25 cellular contexts compared by ENCODE assay signal in genomic region chr4:142383800-142384470, GRCh38.
A peak's percentile ranks its signal among the peaks of the same experiment; 100 is the strongest.
DNase-seq lines count a peak whose midpoint lies in the region; ATAC-seq, FAIRE-seq and TF ChIP-seq lines count a peak whose summit lies in the region.
"Had no signal": no experiment of that assay in that cellular context is flagged by ENCODE, and none has a peak within 500 bp of the region (broad histone marks: within the 10 kb centered on the region; RNA-seq: fewer than 3 reads in every experiment).

No MANE protein-coding gene starts in this region.

- POLR2A ChIA-PET in GM12878 (lab: Charles Lee) = interaction anchor here (0.6 to 1.7 kb wide), 3 partner anchors 12 to 154 kb away, joined by 4 read pairs; no protein-coding TSS in a partner anchor
- POLR2A ChIA-PET in HEK293T (lab: Yijun Ruan, JAX) = no interaction called here

- no peaks in the 10 kb centered on the region for H3K27me3 ChIP-seq in GM12878 (replicated peaks in 1 of 2; ENCODE audit: control insufficient read depth in 2 of 2, insufficient read depth in 2 of 2, low read length in 1 of 2)
- H3K27me3 ChIP-seq: suprapubic skin, uterus had no signal

- peak in 1 of 2 donors; percentile 26 for ATAC-seq in activated T-cell treated with anti-CD3 and anti-CD28 coated beads, Interleukin-2, amount 50 U/mL, for 72 hours (replicated peaks in 1 of 2)
- peak; percentile 25 for ATAC-seq in GM12878
- ATAC-seq: K562; lower lobe of right lung; stimulated activated memory B cell treated with anti-CD40 and anti-IgM and Interleukin-4, amounts not matched to agents 10 μg/mL and 1 μg/mL and 100 μg/mL, for 72 hours had no signal

- H2AFZ ChIP-seq in GM12878 (ENCODE audit: control insufficient read depth, low read depth, low read length) = no peak overlapping the region

- TF ChIP-seq RAD21 in Ishikawa (IDR thresholded peaks at IDR 0.05; ENCODE audit: low read depth) = no peak
- no peak for TF ChIP-seq RAD21 in GM12878 (IDR thresholded peaks at IDR 0.05; ENCODE audit: insufficient read depth, low read depth, low read length)

- intact Hi-C loops in GM12878 (cut with micrococcal nuclease; ENCODE audit: unreplicated experiment) = no loop called here

- no peak for TF ChIP-seq POLR2A in GM12878 (IDR thresholded peaks at IDR 0.05; ENCODE audit: low read depth, low read length)

- H3K4me1 Mint-ChIP-seq in activated T-cell treated with anti-CD3 and anti-CD28 coated beads, Interleukin-2, amount 50 U/mL, for 72 hours (ENCODE audit: low read depth) = peaks cover 70% of the 10 kb centered on the region
- H3K4me1 Mint-ChIP-seq: stimulated activated memory B cell treated with anti-CD40 and anti-IgM and Interleukin-4, amounts not matched to agents 10 μg/mL and 1 μg/mL and 100 μg/mL, for 72 hours had no signal

- no peaks in the 10 kb centered on the region for H4K20me1 ChIP-seq in GM12878 (ENCODE audit: control insufficient read depth, insufficient read depth)

- peak overlapping the region in 1 of 2 donors; percentile 78 for H3K4me3 Mint-ChIP-seq in activated T-cell treated with anti-CD3 and anti-CD28 coated beads, Interleukin-2, amount 50 U/mL, for 72 hours
- H3K4me3 Mint-ChIP-seq: stimulated activated memory B cell treated with anti-CD40 and anti-IgM and Interleukin-4, amounts not matched to agents 10 μg/mL and 1 μg/mL and 100 μg/mL, for 72 hours had no signal

- no peaks in the 10 kb centered on the region for H3K4me1 ChIP-seq in GM12878 (ENCODE audit: control insufficient read depth, insufficient read depth, low read length)
- H3K4me1 ChIP-seq: lower lobe of right lung, psoas muscle, uterus had no signal

- 36% methylated on average over 4 of the region's 4 CpGs for WGBS in GM12878 (ENCODE audit: insufficient coverage, insufficient replicate concordance, low lambda C conversion rate, missing lambda C conversion rate)

- RAD21 ChIA-PET in GM12878 (lab: Charles Lee; ENCODE audit: unreplicated experiment) = interaction anchor here (0.9 to 1.7 kb wide), 7 partner anchors 8 to 23 kb away, joined by 3 to 8 read pairs (median 4); no protein-coding TSS in a partner anchor

- peaks cover 3 to 20% of the 10 kb centered on the region in 2 donors for H3K36me3 Mint-ChIP-seq in activated T-cell treated with anti-CD3 and anti-CD28 coated beads, Interleukin-2, amount 50 U/mL, for 72 hours (ENCODE audit: insufficient read depth in 2 of 2)
- H3K36me3 Mint-ChIP-seq: stimulated activated memory B cell treated with anti-CD40 and anti-IgM and Interleukin-4, amounts not matched to agents 10 μg/mL and 1 μg/mL and 100 μg/mL, for 72 hours had no signal

- H3K4me2 ChIP-seq in GM12878 (ENCODE audit: control insufficient read depth, insufficient read depth) = no peak overlapping the region

- H3K9me3 Mint-ChIP-seq in activated T-cell treated with anti-CD3 and anti-CD28 coated beads, Interleukin-2, amount 50 U/mL, for 72 hours = no peaks in the 10 kb centered on the region
- H3K9me3 Mint-ChIP-seq: stimulated activated memory B cell treated with anti-CD40 and anti-IgM and Interleukin-4, amounts not matched to agents 10 μg/mL and 1 μg/mL and 100 μg/mL, for 72 hours had no signal

- H3K4me3 ChIP-seq in GM12878 = no peak overlapping the region
- H3K4me3 ChIP-seq: K562, lower lobe of right lung, psoas muscle, skin epidermis, suprapubic skin, uterus had no signal

- H3K9ac ChIP-seq in GM12878 (ENCODE audit: control insufficient read depth, insufficient read depth, low read length) = no peak overlapping the region

- no peaks in the 10 kb centered on the region for H3K9me3 ChIP-seq in GM12878 (replicated peaks; ENCODE audit: control insufficient read depth, insufficient read depth, low read length)
- H3K9me3 ChIP-seq: lower lobe of right lung, psoas muscle, suprapubic skin, uterus had no signal

- CTCF ChIA-PET in GM12878 (lab: Yijun Ruan, JAX) = interaction anchor here (0.7 to 2.2 kb wide), 9 partner anchors 11 to 257 kb away, joined by 3 to 14 read pairs (median 4); no protein-coding TSS in a partner anchor
- CTCF ChIA-PET in HEK293T (lab: Yijun Ruan, JAX) = no interaction called here

- H3K36me3 ChIP-seq in GM12878 (ENCODE audit: control insufficient read depth in 2 of 2, insufficient read depth in 2 of 2, low read length in 1 of 2) = no peaks in the 10 kb centered on the region
- H3K36me3 ChIP-seq: lower lobe of right lung, suprapubic skin, uterus had no signal

- TF ChIP-seq EP300 in Ishikawa (IDR thresholded peaks at IDR 0.05; ENCODE audit: borderline replicate concordance) (peak; percentile 62; the same call in 1 of the 2 replicates), GM12878 (IDR thresholded peaks at IDR 0.05; ENCODE audit: borderline replicate concordance in 1 of 2, control insufficient read depth in 1 of 2, low read depth in 2 of 2, low read length in 2 of 2) (no peak)

- no peak for FAIRE-seq in GM12878 (lab: Jason Lieb, UNC)
- FAIRE-seq: H54, islet of Langerhans, K562 had no signal

- H3K27ac ChIP-seq in GM12878 (ENCODE audit: control insufficient read depth, insufficient read depth) = no peak overlapping the region
- H3K27ac ChIP-seq: lower lobe of right lung, psoas muscle, skin epidermis, suprapubic skin, uterus had no signal

- no peak for TF ChIP-seq CTCF in GM12878 (IDR thresholded peaks at IDR 0.05 in 2 of 3, conservative IDR thresholded peaks at IDR 0.05 in 1 of 3; ENCODE audit: control insufficient read depth in 2 of 3, extremely low read depth in 1 of 3, insufficient read depth in 1 of 3, low read depth in 3 of 3, low read length in 3 of 3)

- no TSS peak for BruUV-seq in GM12878 (replicated peaks; lab: Mats Ljungman, UMichigan)

- SMC1A ChIA-PET in GM12878 (lab: Charles Lee; ENCODE audit: uncharacterized antibody, unreplicated experiment) = interaction anchor here (0.6 to 2.0 kb wide), 18 partner anchors 8 to 186 kb away, joined by 3 to 18 read pairs (median 4); no protein-coding TSS in a partner anchor

- no peaks in the 10 kb centered on the region for H3K27me3 Mint-ChIP-seq in activated T-cell treated with anti-CD3 and anti-CD28 coated beads, Interleukin-2, amount 50 U/mL, for 72 hours (ENCODE audit: low read depth)
- H3K27me3 Mint-ChIP-seq: stimulated activated memory B cell treated with anti-CD40 and anti-IgM and Interleukin-4, amounts not matched to agents 10 μg/mL and 1 μg/mL and 100 μg/mL, for 72 hours had no signal

- no peaks in the 10 kb centered on the region for H3K79me2 ChIP-seq in GM12878 (ENCODE audit: control insufficient read depth, insufficient read depth, low read length)

- no peak for DNase-seq in activated T-cell treated with anti-CD3 and anti-CD28 coated beads, Interleukin-2, amount 50 U/mL, for 72 hours
- no peak for DNase-seq in activated T-cell treated with anti-CD3 and anti-CD28 coated beads for 4 hours
- DNase-seq in GM12878 (ENCODE audit: low read depth, low spot score) = no peak
- DNase-seq in renal cortical epithelial cell (ENCODE audit: low read depth) = peak; percentile 87
- DNase-seq in HEK293T (ENCODE audit: extremely low spot score) = no peak
- no peak for DNase-seq in stimulated activated CD4-positive, alpha-beta T cell treated with anti-CD3 and anti-CD28 coated beads, Interleukin-12 subunit alpha, Interleukin-12 subunit beta, amount 100 ng/mL, for 4 hours
- no peak for DNase-seq in mucosa of gallbladder (ENCODE audit: low spot score)
- DNase-seq: central memory CD4-positive, alpha-beta T cell; DMS153; erythroblast; foreskin melanocyte; GDM1; lower lobe of right lung; NCI-H187; NCI-H69; psoas muscle; stimulated activated CD4-positive, alpha-beta T cell treated with anti-CD3 and anti-CD28 coated beads, Interleukin-2, amount 100 ng/mL, for 24 hours; uterus had no signal

- peak overlapping the region; percentile 85 for H3K27ac Mint-ChIP-seq in activated T-cell treated with anti-CD3 and anti-CD28 coated beads, Interleukin-2, amount 50 U/mL, for 72 hours
- H3K27ac Mint-ChIP-seq: stimulated activated memory B cell treated with anti-CD40 and anti-IgM and Interleukin-4, amounts not matched to agents 10 μg/mL and 1 μg/mL and 100 μg/mL, for 72 hours had no signal

- in situ Hi-C loops in GM12878 (cut with MboI) = no loop called here

TF ChIP-seq in Ishikawa, 13 proteins besides CTCF, POLR2A, EP300 and RAD21 (continues in another document):
- no peak for TF ChIP-seq YY1 (IDR thresholded peaks at IDR 0.05; ENCODE audit: low read depth)
- no peak for TF ChIP-seq TEAD4 (IDR thresholded peaks at IDR 0.05)
- peak; percentile 78; the same call in 1 of the 2 replicates for TF ChIP-seq CEBPB (IDR thresholded peaks at IDR 0.05)
- TF ChIP-seq, protein P1, sequence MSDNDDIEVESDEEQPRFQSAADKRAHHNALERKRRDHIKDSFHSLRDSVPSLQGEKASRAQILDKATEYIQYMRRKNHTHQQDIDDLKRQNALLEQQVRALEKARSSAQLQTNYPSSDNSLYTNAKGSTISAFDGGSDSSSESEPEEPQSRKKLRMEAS (IDR thresholded peaks at IDR 0.05) = no peak
- peak; percentile 39; the same call in 1 of the 2 replicates for TF ChIP-seq TCF12 (IDR thresholded peaks at IDR 0.05; ENCODE audit: low read depth)
- TF ChIP-seq CREB1 (IDR thresholded peaks at IDR 0.05; ENCODE audit: low read depth) = no peak

TF ChIP-seq in GM12878, 131 proteins besides CTCF, POLR2A, EP300 and RAD21:
- TF ChIP-seq NR2C2 (IDR thresholded peaks at IDR 0.05; ENCODE audit: borderline replicate concordance, control insufficient read depth, insufficient read length, low read depth) (no peak), CREB1 (IDR thresholded peaks at IDR 0.05; ENCODE audit: low read depth) (no peak), RFX5 (IDR thresholded peaks at IDR 0.05; ENCODE audit: low read depth, low read length) (no peak)
- TF ChIP-seq, protein P2, sequence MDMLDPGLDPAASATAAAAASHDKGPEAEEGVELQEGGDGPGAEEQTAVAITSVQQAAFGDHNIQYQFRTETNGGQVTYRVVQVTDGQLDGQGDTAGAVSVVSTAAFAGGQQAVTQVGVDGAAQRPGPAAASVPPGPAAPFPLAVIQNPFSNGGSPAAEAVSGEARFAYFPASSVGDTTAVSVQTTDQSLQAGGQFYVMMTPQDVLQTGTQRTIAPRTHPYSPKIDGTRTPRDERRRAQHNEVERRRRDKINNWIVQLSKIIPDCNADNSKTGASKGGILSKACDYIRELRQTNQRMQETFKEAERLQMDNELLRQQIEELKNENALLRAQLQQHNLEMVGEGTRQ (IDR thresholded peaks at IDR 0.05; ENCODE audit: borderline replicate concordance, low read depth, low read length) = no peak

TF ChIP-seq in HEK293T, 16 proteins besides CTCF, POLR2A, EP300 and RAD21:
- TF ChIP-seq LEF1 (IDR thresholded peaks at IDR 0.05; ENCODE audit: borderline replicate concordance) = no peak
